18 cellular contexts compared by ENCODE assay signal in the genomic region with DNA sequence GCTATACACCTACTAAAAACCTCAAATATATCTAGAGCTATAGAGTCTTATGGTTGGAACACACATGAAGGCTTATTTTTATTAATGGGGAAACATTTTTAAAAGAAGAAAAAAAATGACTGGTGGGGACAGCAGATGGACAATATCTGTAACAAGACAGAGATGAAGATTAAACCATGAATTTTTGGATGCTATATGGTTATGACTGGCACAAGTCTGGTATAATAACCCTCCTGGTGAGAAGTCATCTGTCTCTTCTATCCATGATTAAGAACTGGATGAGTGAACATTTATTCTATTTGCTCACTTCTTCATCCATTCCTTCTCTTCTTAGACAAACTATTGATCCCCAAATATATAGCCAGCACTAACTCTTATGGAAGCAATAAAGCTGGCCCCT.
DNase-seq lines count a peak whose midpoint lies in the region; ATAC-seq lines count a peak whose summit lies in the region.
"Had no signal": no experiment of that assay in that cellular context is flagged by ENCODE, and none has a peak within 500 bp of the region (broad histone marks: within the 10 kb centered on the region; RNA-seq: fewer than 3 reads in every experiment).

No MANE protein-coding gene starts in this region.

- H3K4me1 ChIP-seq in trophoblast cell (ENCODE audit: control insufficient read depth in 1 of 2, insufficient read depth in 2 of 2, low read length in 2 of 2), result no peaks in the 10 kb centered on the region
- H3K4me1 ChIP-seq: A549, Caco-2 had no signal

- H2AK5ac ChIP-seq in trophoblast cell (ENCODE audit: low read length), result no peak overlapping the region

- no peak overlapping the region for H4K12ac ChIP-seq in trophoblast cell (ENCODE audit: low read depth, low read length)

- H2AFZ ChIP-seq in trophoblast cell (ENCODE audit: insufficient read depth, low read length, poor library complexity), result no peak overlapping the region

- no peak overlapping the region for H3K18ac ChIP-seq in trophoblast cell (ENCODE audit: low read length)

- H3K27ac ChIP-seq in trophoblast cell (ENCODE audit: low read depth, low read length), result no peak overlapping the region
- H3K27ac ChIP-seq: 22Rv1; A549; BLaER1 treated with 17β-estradiol and CSF1 and Interleukin-3, amounts not matched to agents 10 nM and 100 nM; C4-2B had no signal

- H3K9me3 ChIP-seq in trophoblast cell (ENCODE audit: insufficient read depth, low read depth, low read length), result no peaks in the 10 kb centered on the region
- H3K9me3 ChIP-seq: A549; BLaER1 treated with 17β-estradiol and CSF1 and Interleukin-3, amounts not matched to agents 10 nM and 100 nM; Caco-2 had no signal

- H4K91ac ChIP-seq in trophoblast cell (ENCODE audit: low read depth, low read length), result no peak overlapping the region

- no peaks in the 10 kb centered on the region for H3K27me3 ChIP-seq in trophoblast cell (ENCODE audit: insufficient read depth, low read length)
- H3K27me3 ChIP-seq: BLaER1 treated with 17β-estradiol and CSF1 and Interleukin-3, amounts not matched to agents 10 nM and 100 nM had no signal

- no peak overlapping the region for H3K4me2 ChIP-seq in trophoblast cell (ENCODE audit: low read length)
- H3K4me2 ChIP-seq: A549; BLaER1 treated with 17β-estradiol and CSF1 and Interleukin-3, amounts not matched to agents 10 nM and 100 nM had no signal

- H3K4ac ChIP-seq in trophoblast cell (ENCODE audit: low read depth, low read length), result no peak overlapping the region

- H2BK120ac ChIP-seq in trophoblast cell (ENCODE audit: insufficient read depth, low read length, poor library complexity), result no peak overlapping the region

- in situ Hi-C loops in G401 (cut with HindIII; ENCODE audit: low sequenced_read_pairs), result no loop called here

- H3K79me1 ChIP-seq in trophoblast cell (ENCODE audit: low read length), result no peaks in the 10 kb centered on the region

- H3K79me2 ChIP-seq in trophoblast cell (ENCODE audit: control insufficient read depth, insufficient read depth, low read length, poor library complexity), result no peaks in the 10 kb centered on the region

- no peak overlapping the region for H2BK5ac ChIP-seq in trophoblast cell (ENCODE audit: low read depth, low read length, poor library complexity)

- no peak for ATAC-seq in HG03039 (IDR thresholded peaks at IDR 0.05; ENCODE audit: unreplicated experiment)
- ATAC-seq: A549; CD8-positive, alpha-beta T cell; GM12878 had no signal

- no peak overlapping the region for H3K9ac ChIP-seq in trophoblast cell (ENCODE audit: low read length)
- H3K9ac ChIP-seq: BLaER1 treated with 17β-estradiol and CSF1 and Interleukin-3, amounts not matched to agents 10 nM and 100 nM had no signal

- H3K36me3 ChIP-seq in trophoblast cell (ENCODE audit: control insufficient read depth in 1 of 2, insufficient read depth in 2 of 2, low read length in 2 of 2), result no peaks in the 10 kb centered on the region
- H3K36me3 ChIP-seq: BLaER1 treated with 17β-estradiol and CSF1 and Interleukin-3, amounts not matched to agents 10 nM and 100 nM had no signal

- H3K14ac ChIP-seq in trophoblast cell (ENCODE audit: low read length), result no peak overlapping the region

- DNase-seq in G401 (ENCODE audit: low spot score), result peak; percentile 88
- DNase-seq in NCI-H446 treated with DMSO at 0.1 percent for 48 hours (lab: John Stamatoyannopoulos, UW), result peak; percentile 88
- DNase-seq in cerebellar nuclear complex (lab: John Stamatoyannopoulos, UW), result peak; percentile 1 to 37
- no peak for DNase-seq in trophoblast cell
- no peak for DNase-seq in kidney tubule cell (ENCODE audit: low spot score)
- DNase-seq: AML-193; Caco-2; Calu3; CD4-positive, alpha-beta T cell; CD8-positive, alpha-beta T cell; DMS79 treated with DMSO at 0.1 percent for 48 hours; GDM1 had no signal

- H3K4me3 ChIP-seq in trophoblast cell (ENCODE audit: low read depth, low read length), result no peak overlapping the region
- H3K4me3 ChIP-seq: A549; BLaER1 treated with 17β-estradiol and CSF1 and Interleukin-3, amounts not matched to agents 10 nM and 100 nM; GM12878 had no signal

- H4K8ac ChIP-seq in trophoblast cell (ENCODE audit: low read depth, low read length), result no peak overlapping the region

- H3K23ac ChIP-seq in trophoblast cell (ENCODE audit: low read length), result no peak overlapping the region

- H2BK12ac ChIP-seq in trophoblast cell (ENCODE audit: low read length), result no peak overlapping the region

Comparison
In these comparisons a context has a peak if more than half of its experiments do, and no peak if none do; other contexts are left out.
1. DNase-seq: peak in G401 (single experiment), NCI-H446 treated with DMSO at 0.1 percent for 48 hours (single experiment) and cerebellar nuclear complex (2 of 2); none in trophoblast cell (0 of 2) and kidney tubule cell (single experiment).